14 cellular contexts compared by ENCODE assay signal in genomic region chr17:29054835-29055234, GRCh38. TPM values are rescaled to one million over a fixed set of nuclear protein-coding genes. Genes with fewer than 3 reads are reported as not detected.
"Had no signal": no experiment of that assay in that cellular context is flagged by ENCODE, and none has a peak within 500 bp of the region (broad histone marks: within the 10 kb centered on the region; RNA-seq: fewer than 3 reads in every experiment).

No MANE protein-coding gene starts in this region.

- H3K4me3 ChIP-seq: skin epidermis, uterus had no signal

- H3K4me3 Mint-ChIP-seq: naive thymus-derived CD8-positive, alpha-beta T cell had no signal

- H3K27ac Mint-ChIP-seq: activated naive CD4-positive, alpha-beta T cell treated with anti-CD3 and anti-CD28 coated beads, Interleukin-2, amount 50 U/mL, for 72 hours; naive thymus-derived CD8-positive, alpha-beta T cell had no signal

- H3K27ac ChIP-seq: skin epidermis, uterus had no signal

- H3K4me1 ChIP-seq: uterus had no signal

- H3K36me3 Mint-ChIP-seq: activated naive CD4-positive, alpha-beta T cell treated with anti-CD3 and anti-CD28 coated beads, Interleukin-2, amount 50 U/mL, for 72 hours; naive thymus-derived CD8-positive, alpha-beta T cell had no signal

- H3K9me3 Mint-ChIP-seq: activated naive CD4-positive, alpha-beta T cell treated with anti-CD3 and anti-CD28 coated beads, Interleukin-2, amount 50 U/mL, for 72 hours; naive thymus-derived CD8-positive, alpha-beta T cell had no signal

- DNase-seq: activated effector memory CD4-positive, alpha-beta T cell treated with anti-CD3 and anti-CD28 coated beads, Interleukin-2, amount 50 U/mL, for 16 hours; activated T-cell treated with anti-CD3 and anti-CD28 coated beads, Interleukin-2, amount 50 U/mL, for 1 hour; amniotic stem cell; left cardiac atrium; naive thymus-derived CD8-positive, alpha-beta T cell; uterus had no signal

- H3K36me3 ChIP-seq: uterus had no signal

- H3K27me3 ChIP-seq: uterus had no signal

- H3K9me3 ChIP-seq: uterus had no signal

RNA-seq across cellular contexts. Expression of gene SEZ6, which starts 49.0 kb away (rescaled TPM):
- total RNA-seq: dermis microvascular lymphatic vessel endothelial cell; esophagus mucosa; glomerular endothelial cell; naive thymus-derived CD8-positive, alpha-beta T cell; osteocyte; renal cortical epithelial cell; T-helper 2 cell treated with Interferon-gamma antibody and Interleukin-4, amounts not matched to agents 100 ng/mL and 5 ng/mL, for 36 hours had no signal
